ENCODE assay signal across 30 cellular contexts in genomic region chr11:108154591-108154990, GRCh38.
"Had no signal": no experiment of that assay in that cellular context is flagged by ENCODE, and none has a peak within 500 bp of the region (broad histone marks: within the 10 kb centered on the region; RNA-seq: fewer than 3 reads in every experiment).

No MANE protein-coding gene starts in this region.

- H3K9ac ChIP-seq: SK-N-SH had no signal

- H3K4me3 Mint-ChIP-seq: T-helper 1 cell treated with Interleukin-12 subunit alpha and Interleukin-12 subunit beta and Interleukin-4 antibody, amounts not matched to agents 30 μg/mL and 1 μg/mL, for 36 hours had no signal

- ATAC-seq: PC-3 had no signal

- H3K9me3 Mint-ChIP-seq: T-helper 1 cell treated with Interleukin-12 subunit alpha and Interleukin-12 subunit beta and Interleukin-4 antibody, amounts not matched to agents 30 μg/mL and 1 μg/mL, for 36 hours had no signal

- H3K9me3 ChIP-seq: Peyer's patch, SJSA1, SK-N-SH had no signal

- H3K4me1 ChIP-seq: Peyer's patch, SJSA1 had no signal

- H3K4me2 ChIP-seq: SK-N-SH had no signal

- DNase-seq: Kasumi-1, MM.1S, MV-4-11, NCI-H1092, NCI-H1105, NCI-H1417 treated with DMSO at 0.1 percent for 48 hours, NCI-H1436 treated with DMSO at 0.1 percent for 48 hours, NCI-H1694 treated with DMSO at 0.1 percent for 48 hours, NCI-H187 treated with DMSO at 0.1 percent for 48 hours, NCI-H2029 treated with DMSO at 0.1 percent for 48 hours, NCI-H2081 treated with DMSO at 0.1 percent for 48 hours, NCI-H2107, NCI-H2171, NCI-H226, NCI-H446 treated with DMSO at 0.1 percent for 48 hours, NCI-H510A, NCI-H524, NCI-H526, NCI-H774, OCI-M1, PC-3, Peyer's patch, Right ventricle myocardium superior, RPMI8226, SHP77 treated with DMSO at 0.1 percent for 48 hours, SK-N-SH, SW 1271, T-helper 1 cell had no signal

- H3K27me3 ChIP-seq: Peyer's patch, SJSA1 had no signal

- H3K4me3 ChIP-seq: Peyer's patch, SJSA1 had no signal

- H3K27ac Mint-ChIP-seq: T-helper 1 cell treated with Interleukin-12 subunit alpha and Interleukin-12 subunit beta and Interleukin-4 antibody, amounts not matched to agents 30 μg/mL and 1 μg/mL, for 36 hours had no signal

- H3K27ac ChIP-seq: Peyer's patch, SJSA1 had no signal
